22 cellular contexts compared by ENCODE assay signal in the genomic region with DNA sequence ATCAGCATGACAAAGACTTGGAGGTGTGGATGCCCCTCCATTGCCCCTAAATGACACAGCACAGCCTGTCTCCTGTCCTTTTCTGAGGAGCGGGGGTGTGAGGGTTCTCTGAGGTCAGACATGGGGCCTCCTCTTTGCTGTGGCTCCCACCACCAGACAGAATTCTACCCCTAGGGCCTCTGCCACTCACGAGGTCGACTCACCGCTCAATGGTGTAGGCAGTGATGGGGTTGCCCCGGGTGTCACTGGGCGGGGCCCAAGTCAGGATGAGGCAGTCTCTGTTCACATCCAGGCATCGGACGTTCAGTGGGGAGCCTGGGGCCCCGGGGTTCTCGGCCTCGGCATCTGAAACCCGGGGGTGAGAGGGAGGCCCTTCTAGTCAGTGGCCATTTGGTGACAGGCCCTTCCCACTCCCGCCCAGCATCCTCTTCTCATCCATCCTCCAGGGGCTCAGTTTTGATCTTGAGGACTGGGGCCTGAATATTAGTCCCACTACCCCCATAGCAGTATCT. TPM values are rescaled to one million over a fixed set of nuclear protein-coding genes. Genes with fewer than 3 reads are reported as not detected.
A peak's percentile ranks its signal among the peaks of the same experiment; 100 is the strongest.
DNase-seq lines count a peak whose midpoint lies in the region; ATAC-seq and TF ChIP-seq lines count a peak whose summit lies in the region.
"Had no signal": no experiment of that assay in that cellular context is flagged by ENCODE, and none has a peak within 500 bp of the region (broad histone marks: within the 10 kb centered on the region; RNA-seq: fewer than 3 reads in every experiment).

No MANE protein-coding gene starts in this region.

- H3K27ac Mint-ChIP-seq in activated T-cell treated with anti-CD3 and anti-CD28 coated beads, Interleukin-2, amount 50 U/mL, for 24 hours, result no peak overlapping the region
- H3K27ac Mint-ChIP-seq: CD8-positive, alpha-beta T cell; HFFc6 had no signal

- H4K20me1 ChIP-seq in GM23248 (ENCODE audit: insufficient read depth) (no peaks in the 10 kb centered on the region), HCT116 (ENCODE audit: insufficient read depth) (no peaks in the 10 kb centered on the region)
- H4K20me1 ChIP-seq: BLaER1 treated with 17β-estradiol and CSF1 and Interleukin-3, amounts not matched to agents 10 nM and 100 nM had no signal

- no peaks in the 10 kb centered on the region for H3K36me3 Mint-ChIP-seq in activated T-cell treated with anti-CD3 and anti-CD28 coated beads, Interleukin-2, amount 50 U/mL, for 24 hours (ENCODE audit: low read depth)
- H3K36me3 Mint-ChIP-seq: CD8-positive, alpha-beta T cell had no signal

- H3K4me3 Mint-ChIP-seq in activated T-cell treated with anti-CD3 and anti-CD28 coated beads, Interleukin-2, amount 50 U/mL, for 24 hours, result no peak overlapping the region
- H3K4me3 Mint-ChIP-seq: CD8-positive, alpha-beta T cell; HFFc6 had no signal

- H3F3A ChIP-seq in GM23248 (ENCODE audit: insufficient read depth), result no peaks in the 10 kb centered on the region

- in situ Hi-C loops in GM23248 (cut with MboI), result no loop called here
- in situ Hi-C loops in gastrocnemius medialis (cut with MboI; ENCODE audit: low sequenced_read_pairs in 4 of 4), result no loop called here

- WGBS in GM23248 (ENCODE audit: low coverage in 1 of 2, low lambda C conversion rate in 2 of 2, missing lambda C conversion rate in 2 of 2), 2 experiments, result 76 to 77% methylated on average over 12 to 13 of the region's 13 CpGs

- H3K9me3 Mint-ChIP-seq in activated T-cell treated with anti-CD3 and anti-CD28 coated beads, Interleukin-2, amount 50 U/mL, for 24 hours, result no peaks in the 10 kb centered on the region
- H3K9me3 Mint-ChIP-seq: CD8-positive, alpha-beta T cell; HFFc6 had no signal

- H3K9me3 ChIP-seq in GM23248 (ENCODE audit: low read depth) (no peaks in the 10 kb centered on the region), HCT116 (ENCODE audit: control insufficient read depth in 1 of 2, insufficient read depth in 1 of 2, low read depth in 1 of 2, low read length in 2 of 2) (no peaks in the 10 kb centered on the region), gastrocnemius medialis (no peaks in the 10 kb centered on the region)
- H3K9me3 ChIP-seq: BLaER1 treated with 17β-estradiol and CSF1 and Interleukin-3, amounts not matched to agents 10 nM and 100 nM had no signal

- no peak for TF ChIP-seq RAD21 in HCT116 (IDR thresholded peaks at IDR 0.05; ENCODE audit: low read depth)

- RAD21 ChIA-PET in HCT116 (lab: Charles Lee; ENCODE audit: low non-redundant PET in 1 of 2, low total read pairs in 2 of 2, uncharacterized antibody in 2 of 2, unreplicated experiment in 2 of 2), result no interaction called here

- no peaks in the 10 kb centered on the region for H3K27me3 Mint-ChIP-seq in activated T-cell treated with anti-CD3 and anti-CD28 coated beads, Interleukin-2, amount 50 U/mL, for 24 hours

- H2AFZ ChIP-seq in GM23248 (no peak overlapping the region), HCT116 (ENCODE audit: low read depth, low read length, poor library complexity, severe bottlenecking) (no peak overlapping the region)

- POLR2A ChIA-PET in HCT116 (lab: Charles Lee), result no interaction called here

- no TSS peak for BruUV-seq in HCT116 (replicated peaks; lab: Mats Ljungman, UMichigan)

- no peak overlapping the region for H3K27ac ChIP-seq in GM23248
- H3K27ac ChIP-seq in HCT116 (ENCODE audit: low read depth, low read length), result no peak overlapping the region
- peak overlapping the region; percentile 93 to 97 (median 96) for H3K27ac ChIP-seq in gastrocnemius medialis
- H3K27ac ChIP-seq: BLaER1 treated with 17β-estradiol and CSF1 and Interleukin-3, amounts not matched to agents 10 nM and 100 nM had no signal

- H3K79me2 ChIP-seq in GM23248 (ENCODE audit: insufficient read depth) (no peaks in the 10 kb centered on the region), HCT116 (ENCODE audit: insufficient read depth, low read length) (no peaks in the 10 kb centered on the region)

- no peak for TF ChIP-seq POLR2A in HCT116 (IDR thresholded peaks at IDR 0.05; ENCODE audit: borderline replicate concordance, extremely low read depth, insufficient read depth, insufficient read length)
- no peak for TF ChIP-seq POLR2A in gastrocnemius medialis (IDR thresholded peaks at IDR 0.05)
- TF ChIP-seq POLR2A in GM18505 (IDR thresholded peaks at IDR 0.05; ENCODE audit: borderline replicate concordance, extremely low read depth, insufficient read depth, insufficient read length), result no peak

- DNase-seq in activated T-cell treated with anti-CD3 and anti-CD28 coated beads for 48 hours (ENCODE audit: low read depth) (peak; percentile 29), GM23248 (peak; percentile 20), HCT116 (ENCODE audit: low read depth, low spot score) (no peak), gastrocnemius medialis (no peak), GDM1 (lab: John Stamatoyannopoulos, UW) (no peak)
- DNase-seq in activated T-cell treated with anti-CD3 and anti-CD28 coated beads, Interleukin-2, amount 50 U/mL, for 24 hours, result no peak
- DNase-seq: Calu3; CD8-positive, alpha-beta T cell; DMS53; EL; HFFc6; MM.1S; NCI-H1092; NCI-H1436 treated with DMSO at 0.1 percent for 48 hours; NCI-H2029; NCI-H446 treated with DMSO at 0.1 percent for 48 hours; NCI-H69 had no signal

- TF ChIP-seq CTCF in HCT116 (IDR thresholded peaks at IDR 0.05 in 2 of 3, conservative IDR thresholded peaks at IDR 0.05 in 1 of 3; ENCODE audit: borderline replicate concordance in 1 of 3, insufficient read depth in 1 of 3, low read depth in 2 of 3, low read length in 2 of 3) (no peak), gastrocnemius medialis (IDR thresholded peaks at IDR 0.05 in 4 of 5, conservative IDR thresholded peaks at IDR 0.05 in 1 of 5) (no peak)

- CTCF ChIA-PET in HCT116 (lab: Charles Lee), result no interaction called here

- H3K9ac ChIP-seq in GM23248, result no peak overlapping the region
- no peak overlapping the region for H3K9ac ChIP-seq in HCT116 (ENCODE audit: low read length)
- H3K9ac ChIP-seq: BLaER1 treated with 17β-estradiol and CSF1 and Interleukin-3, amounts not matched to agents 10 nM and 100 nM had no signal

- H3K9me2 ChIP-seq in GM23248 (ENCODE audit: insufficient read depth), result no peaks in the 10 kb centered on the region
- H3K9me2 ChIP-seq in HCT116 (ENCODE audit: insufficient read depth), result no peaks in the 10 kb centered on the region

- H3K4me2 ChIP-seq in GM23248 (ENCODE audit: unreplicated experiment) (no peak overlapping the region), HCT116 (ENCODE audit: low read length) (no peak overlapping the region)
- H3K4me2 ChIP-seq: BLaER1 treated with 17β-estradiol and CSF1 and Interleukin-3, amounts not matched to agents 10 nM and 100 nM had no signal

- H3K4me3 ChIP-seq in GM23248, result no peak overlapping the region
- no peak overlapping the region for H3K4me3 ChIP-seq in HCT116 (replicated peaks in 1 of 2; ENCODE audit: low read depth in 1 of 2, low read length in 2 of 2)
- no peak overlapping the region for H3K4me3 ChIP-seq in gastrocnemius medialis
- H3K4me3 ChIP-seq: BLaER1 treated with 17β-estradiol and CSF1 and Interleukin-3, amounts not matched to agents 10 nM and 100 nM had no signal

- H3K4me1 ChIP-seq in GM23248 (ENCODE audit: insufficient read depth) (no peaks in the 10 kb centered on the region), HCT116 (ENCODE audit: control insufficient read depth in 1 of 2, insufficient read depth in 2 of 2, low read length in 2 of 2) (no peaks in the 10 kb centered on the region), gastrocnemius medialis (peaks cover 21 to 27% of the 10 kb centered on the region in 2 donors)

- H3K4me1 Mint-ChIP-seq in activated T-cell treated with anti-CD3 and anti-CD28 coated beads, Interleukin-2, amount 50 U/mL, for 24 hours (ENCODE audit: low read depth), result no peaks in the 10 kb centered on the region

- H3K27me3 ChIP-seq in GM23248 (replicated peaks; ENCODE audit: insufficient read depth) (no peaks in the 10 kb centered on the region), HCT116 (ENCODE audit: insufficient read depth, low read length) (no peaks in the 10 kb centered on the region), gastrocnemius medialis (no peaks in the 10 kb centered on the region)
- H3K27me3 ChIP-seq: BLaER1 treated with 17β-estradiol and CSF1 and Interleukin-3, amounts not matched to agents 10 nM and 100 nM had no signal

- H3K36me3 ChIP-seq in GM23248 (ENCODE audit: low read depth), result no peaks in the 10 kb centered on the region
- H3K36me3 ChIP-seq in HCT116 (ENCODE audit: control insufficient read depth in 1 of 2, insufficient read depth in 2 of 2, low read length in 2 of 2), result no peaks in the 10 kb centered on the region
- peaks cover 0 to 48% of the 10 kb centered on the region in 2 donors for H3K36me3 ChIP-seq in gastrocnemius medialis
- H3K36me3 ChIP-seq: BLaER1 treated with 17β-estradiol and CSF1 and Interleukin-3, amounts not matched to agents 10 nM and 100 nM had no signal

- ATAC-seq in HCT116 (0 out of 2 replicates have a peak, but pooled peaks have one; percentile 23), gastrocnemius medialis (no peak), GM18505 (IDR thresholded peaks at IDR 0.05; ENCODE audit: unreplicated experiment) (no peak)
- ATAC-seq: CD8-positive, alpha-beta T cell; Panc1 had no signal

- intact Hi-C loops in HCT116 (cut with micrococcal nuclease) (no loop called here), gastrocnemius medialis (cut with DNase I; ENCODE audit: low total_unique reads) (no loop called here)

TF ChIP-seq in HCT116, 20 proteins besides CTCF, POLR2A, EP300 and RAD21 (continues in another document):
- TF ChIP-seq SRF (IDR thresholded peaks at IDR 0.05; ENCODE audit: low read depth) (no peak), CEBPB (IDR thresholded peaks at IDR 0.05; ENCODE audit: low read depth) (no peak), ZNF274 (IDR thresholded peaks at IDR 0.05; ENCODE audit: low read depth, low read length) (no peak), EZH2phosphoT487 (IDR thresholded peaks at IDR 0.05; ENCODE audit: borderline replicate concordance) (no peak)
- TF ChIP-seq, protein P1, sequence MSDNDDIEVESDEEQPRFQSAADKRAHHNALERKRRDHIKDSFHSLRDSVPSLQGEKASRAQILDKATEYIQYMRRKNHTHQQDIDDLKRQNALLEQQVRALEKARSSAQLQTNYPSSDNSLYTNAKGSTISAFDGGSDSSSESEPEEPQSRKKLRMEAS (IDR thresholded peaks at IDR 0.05), result no peak

RNA-seq across cellular contexts. Expression of a gene that starts 19.9 kb away (rescaled TPM):
- 1.0 and 1.4 TPM in 2 replicates for total RNA-seq in GM23248 (2014; rRNA removed; shearing (Covaris generic))
- 0.76 and 1.2 TPM in 2 replicates for polyA plus RNA-seq in GM23248 (2016; fragmentation: Nextera tagmentation; extraction: Ambion mirVana)
- 7.9 TPM for total RNA-seq in HCT116 (2021; ENCODE audit: unreplicated experiment)
- polyA plus RNA-seq in HCT116 (2012), result 3.8 and 4.7 TPM in 2 replicates
- 100 to 1,000 TPM; 114 to 266 (median 184) TPM for total RNA-seq in gastrocnemius medialis
- total RNA-seq: CD8-positive, alpha-beta T cell; H4; LHCN-M2 had no signal

RNA-seq across cellular contexts. Expression of a gene that starts 50.9 kb away (rescaled TPM):
- total RNA-seq in GM23248 (2014; rRNA removed; shearing (Covaris generic)), result not detected in 2 replicates
- polyA plus RNA-seq in GM23248 (2016; fragmentation: Nextera tagmentation; extraction: Ambion mirVana), result 0.21 TPM in 1 of 2 replicates, not detected in the other
- total RNA-seq in HCT116 (2021; ENCODE audit: unreplicated experiment) (2.1 TPM), gastrocnemius medialis (under 1 TPM in 1 of 4 donors, not detected in 3; 0.36 TPM)
- 1.9 and 2.4 TPM in 2 replicates for polyA plus RNA-seq in HCT116 (2012)
- total RNA-seq: CD8-positive, alpha-beta T cell; HFFc6; LHCN-M2 had no signal

Comparison
In these comparisons a context has a peak if more than half of its experiments do, and no peak if none do; other contexts are left out.
1. DNase-seq: peak in activated T-cell treated with anti-CD3 and anti-CD28 coated beads for 48 hours (single experiment) and GM23248 (single experiment); none in activated T-cell treated with anti-CD3 and anti-CD28 coated beads, Interleukin-2, amount 50 U/mL, for 24 hours (single experiment), HCT116 (single experiment), gastrocnemius medialis (0 of 2) and GDM1 (single experiment).
2. H3K27ac ChIP-seq: peak in gastrocnemius medialis (4 of 4); none in GM23248 (single experiment) and HCT116 (single experiment).
3. RNA of a gene that starts 19.9 kb away (total RNA-seq): 114 to 266 TPM in gastrocnemius medialis; 7.9 TPM in HCT116 (single experiment) and 1.0 to 1.4 TPM in GM23248; every median in the first group is over 10 times any median in the second.